9 cellular contexts compared by ENCODE assay signal in the genomic region with DNA sequence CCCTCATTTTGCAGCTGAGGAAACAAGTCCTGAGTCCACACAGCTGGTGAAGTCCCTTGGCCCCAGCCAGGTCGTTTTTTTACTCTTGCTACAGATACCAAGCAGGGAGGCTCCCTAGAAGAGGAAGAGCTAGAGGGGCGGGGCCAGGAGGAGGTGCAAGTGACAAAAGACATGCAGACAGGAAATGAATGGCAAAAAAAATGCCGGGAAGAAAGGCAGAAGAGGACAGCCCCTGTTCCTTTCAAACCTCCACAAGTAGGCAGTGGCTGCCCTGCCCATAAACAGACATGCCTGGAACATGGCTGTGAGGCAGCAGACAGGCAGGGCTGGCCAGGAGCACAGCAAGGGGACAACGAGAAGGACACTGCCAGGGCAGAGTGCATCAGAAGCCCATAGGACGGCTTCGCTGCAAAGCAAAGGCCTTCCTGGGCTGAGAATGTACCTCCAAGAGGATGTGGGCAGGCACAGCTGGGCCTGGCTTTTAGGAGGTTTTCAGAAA.
A peak's percentile ranks its signal among the peaks of the same experiment; 100 is the strongest.
DNase-seq lines count a peak whose midpoint lies in the region; ATAC-seq and TF ChIP-seq lines count a peak whose summit lies in the region.
"Had no signal": no experiment of that assay in that cellular context is flagged by ENCODE, and none has a peak within 500 bp of the region (broad histone marks: within the 10 kb centered on the region; RNA-seq: fewer than 3 reads in every experiment).

No MANE protein-coding gene starts in this region.

- H4K20me1 ChIP-seq in H9 (ENCODE audit: control insufficient read depth, insufficient read depth, insufficient read length) = peaks cover 2% of the 10 kb centered on the region

- peak overlapping the region in 2 of 3 experiments; percentile 24 to 84; a peak in 3 of 7 replicates for H3K27ac Mint-ChIP-seq in H9

- WGBS in H9 (ENCODE audit: extremely low coverage, insufficient read length, low lambda C conversion rate) = no CpG with 5 or more reads among the region's 6 CpGs

- ATAC-seq in Right ventricle myocardium superior (ENCODE audit: poor library complexity) = peak; percentile 55
- ATAC-seq in left lobe of liver = no peak

- no peak overlapping the region for H3K9ac ChIP-seq in H9 (ENCODE audit: extremely low read depth, insufficient read length, low read length)

- no peak overlapping the region for H3K23ac ChIP-seq in H9 (ENCODE audit: insufficient read length, low read depth, low read length)

- no peak overlapping the region for H4K91ac ChIP-seq in H9 (ENCODE audit: insufficient read length, low read depth, low read length)

- H3K4me2 ChIP-seq in H9 (ENCODE audit: insufficient read depth, insufficient read length, low read length) = no peak overlapping the region

- H3K9me3 ChIP-seq in H9 (ENCODE audit: control insufficient read depth, low read depth, low read length) = no peaks in the 10 kb centered on the region

- H3K79me1 ChIP-seq in H9 (ENCODE audit: insufficient read depth, low read depth, low read length, poor library complexity, severe bottlenecking) = no peaks in the 10 kb centered on the region

- H3K27ac ChIP-seq in H9 (ENCODE audit: insufficient read length, low read depth, low read length) = no peak overlapping the region

- no peak overlapping the region for H2AK5ac ChIP-seq in H9 (ENCODE audit: insufficient read length, low read length)

- H3K14ac ChIP-seq in H9 (ENCODE audit: insufficient read depth, low read length) = no peak overlapping the region

- H2AFZ ChIP-seq in H9 (ENCODE audit: low read length) = no peak overlapping the region

- H3K36me3 Mint-ChIP-seq in H9 (ENCODE audit: insufficient read depth in 1 of 3, low read depth in 3 of 3) = no peaks in the 10 kb centered on the region

- no peak overlapping the region for H4K8ac ChIP-seq in H9 (replicated peaks; ENCODE audit: insufficient read length, low read depth, low read length)

- peak; percentile 29 for DNase-seq in A172 (ENCODE audit: low spot score)
- peak; percentile 77 for DNase-seq in H9
- peak; percentile 29 for DNase-seq in RPMI7951 (ENCODE audit: low read depth)
- peak; percentile 60 for DNase-seq in Right ventricle myocardium superior
- DNase-seq in left lobe of liver (ENCODE audit: low spot score) = no peak
- no peak for DNase-seq in 8988T
- DNase-seq in GM10266 (ENCODE audit: extremely low spot score) = no peak
- DNase-seq in GM20000 (ENCODE audit: low spot score) = no peak
- DNase-seq: foreskin fibroblast had no signal

- H2BK20ac ChIP-seq in H9 (ENCODE audit: low read depth, low read length, poor library complexity, severe bottlenecking) = no peak overlapping the region

- no peak overlapping the region for H2BK12ac ChIP-seq in H9 (ENCODE audit: insufficient read length, low read depth, low read length)

- H3K18ac ChIP-seq in H9 (ENCODE audit: insufficient read length, low read depth, low read length) = no peak overlapping the region

- no peak overlapping the region for H2BK5ac ChIP-seq in H9 (ENCODE audit: insufficient read length, low read length)

- TF ChIP-seq CTCF in H9 (conservative IDR thresholded peaks at IDR 0.05) (no peak), GM10266 (IDR thresholded peaks at IDR 0.05; ENCODE audit: control insufficient read depth, insufficient read depth, low read depth, missing control alignments) (no peak), GM20000 (IDR thresholded peaks at IDR 0.05; ENCODE audit: extremely low read depth, missing control alignments) (no peak)

- no peak overlapping the region for H2BK120ac ChIP-seq in H9 (ENCODE audit: low read depth, low read length, poor library complexity, severe bottlenecking)

- no peaks in the 10 kb centered on the region for H3K27me3 ChIP-seq in H9 (ENCODE audit: insufficient read depth, low read length)

- H3K23me2 ChIP-seq in H9 (ENCODE audit: insufficient read length, low read depth, low read length, poor library complexity, severe bottlenecking) = no peaks in the 10 kb centered on the region

- peaks cover 2% of the 10 kb centered on the region; the same call in 1 of the 2 replicates for H3K27me3 Mint-ChIP-seq in H9 (ENCODE audit: low read depth)

- intact Hi-C loops in Right ventricle myocardium superior (cut with DNase I) = no loop called here

- peaks cover 6% of the 10 kb centered on the region; the same call in 1 of the 2 replicates for H3K4me1 ChIP-seq in H9 (ENCODE audit: insufficient read depth, low read length)

- H4K5ac ChIP-seq in H9 (ENCODE audit: insufficient read length, low read depth, low read length) = no peak overlapping the region

- no peak overlapping the region for H3K4ac ChIP-seq in H9 (ENCODE audit: low read depth, low read length)

- no peaks in the 10 kb centered on the region for H3K79me2 ChIP-seq in H9 (ENCODE audit: insufficient read depth, low read length)

- no peak overlapping the region for H3T11ph ChIP-seq in H9 (ENCODE audit: low read length)

- no peak overlapping the region for H3K56ac ChIP-seq in H9 (ENCODE audit: insufficient read length, low read depth, low read length)

- peaks cover 13 to 25% of the 10 kb centered on the region in 2 experiments for H3K4me1 Mint-ChIP-seq in H9

- H3K4me3 Mint-ChIP-seq in H9 = no peak overlapping the region

- H3K9me3 Mint-ChIP-seq in H9 = no peaks in the 10 kb centered on the region; a peak in 1 of 5 replicates

- H2BK15ac ChIP-seq in H9 (ENCODE audit: low read depth, low read length) = no peak overlapping the region

Comparison
In these comparisons a context has a peak if more than half of its experiments do, and no peak if none do; other contexts are left out.
1. DNase-seq: peak in A172 (single experiment), H9 (single experiment), RPMI7951 (single experiment) and Right ventricle myocardium superior (single experiment); none in left lobe of liver (single experiment), 8988T (single experiment), GM10266 (single experiment) and GM20000 (single experiment).